In the genomic region with DNA sequence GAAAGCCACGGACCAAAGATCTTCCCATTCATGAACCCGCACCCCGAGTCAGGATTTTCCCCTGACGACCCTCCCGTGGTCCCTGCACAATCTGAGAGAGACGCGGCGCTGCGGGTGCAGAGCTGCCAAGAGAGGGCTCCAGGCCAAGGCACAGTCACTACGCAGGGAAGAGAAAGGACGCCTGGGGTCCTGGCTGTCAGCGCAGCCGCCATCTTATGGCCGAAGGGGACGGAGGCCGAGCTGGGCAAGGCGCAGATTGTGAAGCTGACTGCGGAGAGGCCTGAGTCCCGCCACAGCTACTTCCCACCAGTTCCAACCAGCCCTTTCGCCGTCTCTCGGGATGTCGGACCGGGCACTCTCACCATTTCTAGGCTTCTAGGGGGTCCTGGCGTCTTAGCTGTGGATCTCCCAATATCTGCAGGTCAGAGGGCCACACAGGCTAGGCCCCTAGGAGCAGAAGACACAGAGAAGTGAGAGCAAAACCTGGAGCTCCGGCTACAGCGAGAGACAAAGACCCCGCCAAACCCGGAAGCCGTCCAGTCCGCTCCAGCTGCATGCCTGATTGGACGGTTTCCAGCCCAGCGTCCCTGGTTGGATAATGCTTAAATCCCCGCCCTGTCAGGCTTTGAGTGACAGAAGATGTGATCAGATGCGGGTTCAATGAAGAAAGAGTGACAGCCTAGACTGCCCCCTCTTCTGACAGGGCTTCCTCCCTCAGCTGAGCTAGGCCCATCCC, we compare ENCODE assay signal across 8 cellular contexts. TPM values are rescaled to one million over a fixed set of nuclear protein-coding genes. Genes with fewer than 3 reads are reported as not detected.
A peak's percentile ranks its signal among the peaks of the same experiment; 100 is the strongest.
DNase-seq lines count a peak whose midpoint lies in the region; ATAC-seq and TF ChIP-seq lines count a peak whose summit lies in the region.

A gene (minus strand): TSS at position 515 of the 736 bp plus-strand sequence. CDS start 150 bp downstream, at position 365.

- H3K27ac Mint-ChIP-seq in nephron, result peak within 1 kb of the TSS; percentile 93 to 97 (median 96)

- H3K27me3 Mint-ChIP-seq in nephron (ENCODE audit: low read depth), result no peaks in the 10 kb centered on the region

- peaks cover 45% of the 10 kb centered on the region for H3K36me3 Mint-ChIP-seq in nephron (ENCODE audit: low read depth)

- peaks cover 9% of the 10 kb centered on the region for H3K4me1 Mint-ChIP-seq in nephron

- peak; percentile 98 for ATAC-seq in stimulated activated naive CD8-positive, alpha-beta T cell treated with anti-CD3 and anti-CD28 coated beads, Interleukin-15, Interleukin-2, amounts not matched to agents 100 U/mL and 50 U/mL, for 24 hours

- H3K4me3 Mint-ChIP-seq in nephron, result peak within 1 kb of the TSS; percentile 91 to 98 (median 98)

- peak; percentile 95 for DNase-seq in EL
- peak; percentile 90 for DNase-seq in H4 (ENCODE audit: low spot score)
- DNase-seq in LoVo (ENCODE audit: low spot score), result peak; percentile 19
- peak; percentile 80 for DNase-seq in activated T-helper 9 cell treated with anti-CD3 and anti-CD28 coated beads, Interleukin-2, amount 50 U/mL, for 16 hours (ENCODE audit: low read depth)
- DNase-seq in fibroblast of the conjunctiva (ENCODE audit: low read depth), result peak; percentile 86
- DNase-seq in stimulated activated naive CD8-positive, alpha-beta T cell treated with anti-CD3 and anti-CD28 coated beads, Interleukin-15, Interleukin-2, amounts not matched to agents 100 U/mL and 50 U/mL, for 24 hours, result peak; percentile 86

- no peak for TF ChIP-seq CTCF in nephron (IDR thresholded peaks at IDR 0.05; ENCODE audit: unreplicated experiment in 3 of 3)

- peaks cover 8% of the 10 kb centered on the region for H3K9me3 Mint-ChIP-seq in nephron

- TF ChIP-seq POLR2A in Raji (IDR thresholded peaks at IDR 0.05; ENCODE audit: insufficient read depth, low read depth, low read length), result peak; percentile 55

RNA-seq across cellular contexts. Expression of the gene that starts here (rescaled TPM):
- total RNA-seq in H4 (2014; rRNA removed; shearing (Covaris generic)), result 4.0 and 5.1 TPM in 2 replicates

Comparison
In these comparisons a context has a peak if more than half of its experiments do, and no peak if none do; other contexts are left out.
1. Peak in every context shown above with its lines: DNase-seq and ATAC-seq.
2. DNase-seq: peak in every context shown above with its lines; median percentile 95 in EL; 90 in H4; 86 in fibroblast of the conjunctiva; 86 in stimulated activated naive CD8-positive, alpha-beta T cell treated with anti-CD3 and anti-CD28 coated beads, Interleukin-15, Interleukin-2, amounts not matched to agents 100 U/mL and 50 U/mL, for 24 hours; 80 in activated T-helper 9 cell treated with anti-CD3 and anti-CD28 coated beads, Interleukin-2, amount 50 U/mL, for 16 hours; 19 in LoVo.